ENCODE assay signal across 1 cellular context in genomic region chr19:737591-738093, GRCh38.
TF ChIP-seq lines count a peak whose summit lies in the region.

No MANE protein-coding gene starts in this region.

TF ChIP-seq in H1, 55 proteins besides CTCF, POLR2A, EP300 and RAD21:
- TF ChIP-seq BRCA1 (IDR thresholded peaks at IDR 0.05; ENCODE audit: low read depth, low read length) (no peak), CHD1 (IDR thresholded peaks at IDR 0.05; ENCODE audit: low read depth, low read length) (no peak), CHD7 (IDR thresholded peaks at IDR 0.05; ENCODE audit: insufficient replicate concordance, low read length) (no peak), MAFK (IDR thresholded peaks at IDR 0.05; ENCODE audit: low read depth, low read length) (no peak), SAP30 (IDR thresholded peaks at IDR 0.05; ENCODE audit: insufficient read depth, insufficient replicate concordance, low read length) (no peak), ATF2 (IDR thresholded peaks at IDR 0.05; ENCODE audit: low read length) (no peak), MAX (IDR thresholded peaks at IDR 0.05) (0 out of 2 replicates have a peak, but pooled peaks have one; percentile 22), SRF (IDR thresholded peaks at IDR 0.05; ENCODE audit: low read depth, low read length) (no peak), ASH2L (IDR thresholded peaks at IDR 0.05; ENCODE audit: low read length) (no peak), ZNF274 (IDR thresholded peaks at IDR 0.05; ENCODE audit: borderline replicate concordance, extremely low read depth, low read length) (no peak), CBX5 (IDR thresholded peaks at IDR 0.05; ENCODE audit: low read depth, low read length) (no peak), SP1 (IDR thresholded peaks at IDR 0.05; ENCODE audit: low read depth, low read length) (no peak), HDAC6 (IDR thresholded peaks at IDR 0.05; ENCODE audit: low read depth, low read length) (no peak), SIN3A (conservative IDR thresholded peaks at IDR 0.05 in 1 of 2, IDR thresholded peaks at IDR 0.05 in 1 of 2; ENCODE audit: low read depth in 1 of 2, low read length in 2 of 2) (no peak), YY1 (IDR thresholded peaks at IDR 0.05; ENCODE audit: low read depth, low read length) (no peak), RXRA (IDR thresholded peaks at IDR 0.05; ENCODE audit: insufficient read depth, low read depth, low read length) (no peak), BACH1 (IDR thresholded peaks at IDR 0.05; ENCODE audit: low read length) (peak; percentile 41; the same call in 1 of the 2 replicates), HDAC2 (IDR thresholded peaks at IDR 0.05; ENCODE audit: borderline replicate concordance in 1 of 2, low read depth in 2 of 2, low read length in 2 of 2) (peak in 1 of 2 experiments; percentile 85; a peak in 2 of 4 replicates), BCL11A (IDR thresholded peaks at IDR 0.05; ENCODE audit: low read depth in 2 of 2, low read length in 2 of 2) (no peak), CEBPB (IDR thresholded peaks at IDR 0.05; ENCODE audit: low read depth, low read length) (no peak), GABPA (IDR thresholded peaks at IDR 0.05; ENCODE audit: borderline replicate concordance, insufficient read depth, low read length) (no peak), KDM5A (IDR thresholded peaks at IDR 0.05; ENCODE audit: low read length) (no peak), POLR2AphosphoS5 (IDR thresholded peaks at IDR 0.05; ENCODE audit: low read depth, low read length) (no peak), E2F6 (IDR thresholded peaks at IDR 0.05) (no peak), EGR1 (IDR thresholded peaks at IDR 0.05; ENCODE audit: borderline replicate concordance, low read depth, low read length) (no peak), FOSL1 (IDR thresholded peaks at IDR 0.05; ENCODE audit: insufficient read depth, low read depth, low read length) (no peak), USF2 (IDR thresholded peaks at IDR 0.05; ENCODE audit: low read length) (no peak), NRF1 (IDR thresholded peaks at IDR 0.05; ENCODE audit: low read depth, low read length) (no peak), SP4 (IDR thresholded peaks at IDR 0.05; ENCODE audit: low read length) (no peak), KDM1A (IDR thresholded peaks at IDR 0.05; ENCODE audit: borderline replicate concordance, low read length) (peak; percentile 98), SP2 (IDR thresholded peaks at IDR 0.05; ENCODE audit: low read length) (no peak), TBP (IDR thresholded peaks at IDR 0.05; ENCODE audit: low read depth, low read length) (0 out of 2 replicates have a peak, but pooled peaks have one; percentile 14), CREB1 (IDR thresholded peaks at IDR 0.05) (peak; percentile 44; the same call in 1 of the 2 replicates), CBX8 (IDR thresholded peaks at IDR 0.05; ENCODE audit: borderline replicate concordance, low read depth, low read length) (no peak), TEAD4 (IDR thresholded peaks at IDR 0.05; ENCODE audit: low read depth, low read length) (no peak), PHF8 (conservative IDR thresholded peaks at IDR 0.05; ENCODE audit: low read depth, low read length) (no peak), TAF1 (IDR thresholded peaks at IDR 0.05; ENCODE audit: low read depth, low read length) (no peak), NANOG (IDR thresholded peaks at IDR 0.05; ENCODE audit: insufficient read depth, low read depth, low read length, poor library complexity, severe bottlenecking) (no peak), TCF12 (IDR thresholded peaks at IDR 0.05; ENCODE audit: low read depth, low read length) (no peak), SIRT6 (IDR thresholded peaks at IDR 0.05; ENCODE audit: low read length) (no peak)
TF ChIP-seq in H1: peak in this region for 6.
